ENCODE assay signal across 1 cellular context in the genomic region with DNA sequence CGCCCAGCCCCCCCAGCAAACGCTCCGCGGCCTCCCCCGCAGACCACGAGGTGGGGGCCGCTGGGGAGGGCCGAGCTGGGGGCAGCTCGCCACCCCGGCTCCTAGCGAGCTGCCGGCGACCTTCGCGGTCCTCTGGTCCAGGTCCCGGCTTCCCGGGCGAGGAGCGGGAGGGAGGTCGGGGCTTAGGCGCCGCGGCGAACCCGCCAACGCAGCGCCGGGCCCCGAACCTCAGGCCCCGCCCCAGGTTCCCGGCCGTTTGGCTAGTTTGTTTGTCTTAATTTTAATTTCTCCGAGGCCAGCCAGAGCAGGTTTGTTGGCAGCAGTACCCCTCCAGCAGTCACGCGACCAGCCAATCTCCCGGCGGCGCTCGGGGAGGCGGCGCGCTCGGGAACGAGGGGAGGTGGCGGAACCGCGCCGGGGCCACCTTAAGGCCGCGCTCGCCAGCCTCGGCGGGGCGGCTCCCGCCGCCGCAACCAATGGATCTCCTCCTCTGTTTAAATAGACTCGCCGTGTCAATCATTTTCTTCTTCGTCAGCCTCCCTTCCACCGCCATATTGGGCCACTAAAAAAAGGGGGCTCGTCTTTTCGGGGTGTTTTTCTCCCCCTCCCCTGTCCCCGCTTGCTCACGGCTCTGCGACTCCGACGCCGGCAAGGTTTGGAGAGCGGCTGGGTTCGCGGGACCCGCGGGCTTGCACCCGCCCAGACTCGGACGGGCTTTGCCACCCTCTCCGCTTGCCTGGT.
A peak's percentile ranks its signal among the peaks of the same experiment; 100 is the strongest.
TF ChIP-seq lines count a peak whose summit lies in the region.

TSS of gene CDKN1B (plus strand) at position 524 of the 741 bp plus-strand sequence. CDS start 472 bp downstream, outside the sequence.

TF ChIP-seq in HCT116, 20 proteins besides CTCF, POLR2A, EP300 and RAD21 (continued from another document):
- TF ChIP-seq, protein P1, sequence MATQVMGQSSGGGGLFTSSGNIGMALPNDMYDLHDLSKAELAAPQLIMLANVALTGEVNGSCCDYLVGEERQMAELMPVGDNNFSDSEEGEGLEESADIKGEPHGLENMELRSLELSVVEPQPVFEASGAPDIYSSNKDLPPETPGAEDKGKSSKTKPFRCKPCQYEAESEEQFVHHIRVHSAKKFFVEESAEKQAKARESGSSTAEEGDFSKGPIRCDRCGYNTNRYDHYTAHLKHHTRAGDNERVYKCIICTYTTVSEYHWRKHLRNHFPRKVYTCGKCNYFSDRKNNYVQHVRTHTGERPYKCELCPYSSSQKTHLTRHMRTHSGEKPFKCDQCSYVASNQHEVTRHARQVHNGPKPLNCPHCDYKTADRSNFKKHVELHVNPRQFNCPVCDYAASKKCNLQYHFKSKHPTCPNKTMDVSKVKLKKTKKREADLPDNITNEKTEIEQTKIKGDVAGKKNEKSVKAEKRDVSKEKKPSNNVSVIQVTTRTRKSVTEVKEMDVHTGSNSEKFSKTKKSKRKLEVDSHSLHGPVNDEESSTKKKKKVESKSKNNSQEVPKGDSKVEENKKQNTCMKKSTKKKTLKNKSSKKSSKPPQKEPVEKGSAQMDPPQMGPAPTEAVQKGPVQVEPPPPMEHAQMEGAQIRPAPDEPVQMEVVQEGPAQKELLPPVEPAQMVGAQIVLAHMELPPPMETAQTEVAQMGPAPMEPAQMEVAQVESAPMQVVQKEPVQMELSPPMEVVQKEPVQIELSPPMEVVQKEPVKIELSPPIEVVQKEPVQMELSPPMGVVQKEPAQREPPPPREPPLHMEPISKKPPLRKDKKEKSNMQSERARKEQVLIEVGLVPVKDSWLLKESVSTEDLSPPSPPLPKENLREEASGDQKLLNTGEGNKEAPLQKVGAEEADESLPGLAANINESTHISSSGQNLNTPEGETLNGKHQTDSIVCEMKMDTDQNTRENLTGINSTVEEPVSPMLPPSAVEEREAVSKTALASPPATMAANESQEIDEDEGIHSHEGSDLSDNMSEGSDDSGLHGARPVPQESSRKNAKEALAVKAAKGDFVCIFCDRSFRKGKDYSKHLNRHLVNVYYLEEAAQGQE (IDR thresholded peaks at IDR 0.05; ENCODE audit: low read depth) = no peak
- TF ChIP-seq ZFX (IDR thresholded peaks at IDR 0.05) (peak; percentile 53), CBX3 (IDR thresholded peaks at IDR 0.05; ENCODE audit: low read depth) (no peak)
